10 cellular contexts compared by ENCODE assay signal in genomic region chr3:113769551-113769950, GRCh38. TPM values are rescaled to one million over a fixed set of nuclear protein-coding genes. Genes with fewer than 3 reads are reported as not detected.
A peak's percentile ranks its signal among the peaks of the same experiment; 100 is the strongest.
DNase-seq lines count a peak whose midpoint lies in the region; ATAC-seq and TF ChIP-seq lines count a peak whose summit lies in the region.
"Had no signal": no experiment of that assay in that cellular context is flagged by ENCODE, and none has a peak within 500 bp of the region (broad histone marks: within the 10 kb centered on the region; RNA-seq: fewer than 3 reads in every experiment).

No MANE protein-coding gene starts in this region.

- H3K9ac ChIP-seq in skeletal muscle satellite cell (ENCODE audit: low read depth, low read length) = peak overlapping the region; percentile 44

- ATAC-seq in GM19372 (IDR thresholded peaks at IDR 0.05; ENCODE audit: low read depth, unreplicated experiment) (peak; percentile 70), HG03432 (IDR thresholded peaks at IDR 0.05; ENCODE audit: unreplicated experiment) (peak; percentile 82), HG03025 (IDR thresholded peaks at IDR 0.05; ENCODE audit: low FRiP score, unreplicated experiment) (no peak)
- ATAC-seq: gastrocnemius medialis had no signal

- no peak for TF ChIP-seq POLR2A in suprapubic skin (IDR thresholded peaks at IDR 0.05)

- H3K27me3 ChIP-seq in skeletal muscle satellite cell (ENCODE audit: control insufficient read depth, insufficient read depth, low read length) = no peaks in the 10 kb centered on the region
- H3K27me3 ChIP-seq in suprapubic skin = no peaks in the 10 kb centered on the region
- H3K27me3 ChIP-seq: gastrocnemius medialis had no signal

- H3K9me3 ChIP-seq in skeletal muscle satellite cell (replicated peaks; ENCODE audit: low read length) (no peaks in the 10 kb centered on the region), suprapubic skin (no peaks in the 10 kb centered on the region)
- H3K9me3 ChIP-seq: gastrocnemius medialis, prostate gland had no signal

- H3K27ac ChIP-seq in suprapubic skin = no peak overlapping the region
- H3K27ac ChIP-seq: gastrocnemius medialis, prostate gland had no signal

- H3K4me1 ChIP-seq in skeletal muscle satellite cell (ENCODE audit: control insufficient read depth, insufficient read depth, low read length) (peaks cover 13% of the 10 kb centered on the region), suprapubic skin (peaks cover 6% of the 10 kb centered on the region)
- H3K4me1 ChIP-seq: prostate gland had no signal

- no peak for TF ChIP-seq EP300 in suprapubic skin (IDR thresholded peaks at IDR 0.05)

- H3K36me3 ChIP-seq in skeletal muscle satellite cell (ENCODE audit: insufficient read depth, low read length) = no peaks in the 10 kb centered on the region
- no peaks in the 10 kb centered on the region for H3K36me3 ChIP-seq in suprapubic skin
- H3K36me3 ChIP-seq: gastrocnemius medialis, prostate gland had no signal

- TF ChIP-seq CTCF in choroid plexus epithelial cell (conservative IDR thresholded peaks at IDR 0.05; ENCODE audit: low read depth, low read length) (peak; percentile 27), suprapubic skin (IDR thresholded peaks at IDR 0.05) (no peak)

- H3K4me2 ChIP-seq in skeletal muscle satellite cell (ENCODE audit: low read length) = peak overlapping the region; percentile 65

- H3K4me3 ChIP-seq in choroid plexus epithelial cell (ENCODE audit: low read depth, low read length) (no peak overlapping the region), skeletal muscle satellite cell (ENCODE audit: low read length) (no peak overlapping the region), suprapubic skin (no peak overlapping the region)
- H3K4me3 ChIP-seq: gastrocnemius medialis, prostate gland had no signal

- DNase-seq in choroid plexus epithelial cell (ENCODE audit: low read depth) = peak; percentile 72
- DNase-seq in suprapubic skin (ENCODE audit: low spot score in 2 of 2) = no peak
- no peak for DNase-seq in NCI-H345 treated with DMSO at 0.1 percent for 48 hours (lab: John Stamatoyannopoulos, UW; ENCODE audit: unreplicated experiment)
- DNase-seq: gastrocnemius medialis, NCI-H2029 treated with DMSO at 0.1 percent for 48 hours had no signal

RNA-seq across cellular contexts. Expression of gene ATP6V1A, which starts 22.7 kb away (rescaled TPM):
- 53.1 and 69.0 TPM in 2 replicates for total RNA-seq in skeletal muscle satellite cell (2012; rRNA removed)
- 10 to 100 TPM; 43.5 to 63.5 (median 58.7) TPM for total RNA-seq in suprapubic skin

RNA-seq across cellular contexts. Expression of gene NAA50, which starts 23.5 kb away (rescaled TPM):
- total RNA-seq in skeletal muscle satellite cell (2012; rRNA removed) = 177 and 180 TPM in 2 replicates
- 100 to 1,000 TPM in 3 of 4 donors, 10 to 100 TPM in 1; 87.3 to 184 (median 128) TPM for total RNA-seq in suprapubic skin
